21 cellular contexts compared by ENCODE assay signal in the genomic region with DNA sequence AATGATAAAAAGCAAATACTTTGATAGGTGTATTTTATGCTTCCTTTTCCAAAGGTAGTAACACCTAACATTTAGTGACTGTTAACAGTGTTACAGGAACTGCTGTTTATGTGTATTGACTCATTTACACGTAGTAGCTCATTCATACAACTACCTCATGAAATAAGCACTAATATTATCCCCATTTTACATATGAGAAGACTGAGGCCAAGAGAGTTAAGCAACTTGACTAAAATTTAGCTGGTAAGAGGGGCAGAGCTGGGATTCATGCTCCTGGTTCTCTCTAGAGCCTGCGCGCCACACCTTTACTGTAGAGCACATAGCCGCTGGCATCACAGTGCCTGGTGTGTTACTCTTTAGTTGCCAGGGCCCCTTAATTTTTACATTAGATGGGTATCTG. TPM values are rescaled to one million over a fixed set of nuclear protein-coding genes. Genes with fewer than 3 reads are reported as not detected.
DNase-seq lines count a peak whose midpoint lies in the region; ATAC-seq, FAIRE-seq and TF ChIP-seq lines count a peak whose summit lies in the region.
"Had no signal": no experiment of that assay in that cellular context is flagged by ENCODE, and none has a peak within 500 bp of the region (broad histone marks: within the 10 kb centered on the region; RNA-seq: fewer than 3 reads in every experiment).

No MANE protein-coding gene starts in this region.

- TF ChIP-seq EP300 in K562 (IDR thresholded peaks at IDR 0.05; ENCODE audit: low read length), result no peak

- H3K4me3 ChIP-seq in HEK293 (ENCODE audit: low read depth, low read length) (no peak overlapping the region), Karpas-422 (ENCODE audit: low read length) (no peak overlapping the region), K562 (no peak overlapping the region)
- H3K4me3 ChIP-seq: BLaER1 had no signal

- no peaks in the 10 kb centered on the region for H3K9me2 ChIP-seq in Karpas-422 (replicated peaks; ENCODE audit: insufficient read depth, low read length)

- H3K4me1 ChIP-seq in HEK293 (ENCODE audit: control insufficient read depth, insufficient read depth, low read length) (no peaks in the 10 kb centered on the region), Karpas-422 (ENCODE audit: low read length) (peaks cover 28% of the 10 kb centered on the region), K562 (replicated peaks in 1 of 2; ENCODE audit: control insufficient read depth in 2 of 2, insufficient read depth in 2 of 2, low read length in 2 of 2) (peaks cover 8 to 9% of the 10 kb centered on the region in 2 experiments; a peak in 4 of 5 replicates)
- H3K4me1 ChIP-seq: BE2C had no signal

- H2AFZ ChIP-seq in Karpas-422 (ENCODE audit: low read length) (no peak overlapping the region), K562 (ENCODE audit: low read depth, low read length) (no peak overlapping the region)

- POLR2A ChIA-PET in HEK293 (lab: Yijun Ruan, JAX), result no interaction called here
- POLR2A ChIA-PET in K562 (lab: Yijun Ruan, JAX), result interaction anchor here (0.6 to 2.5 kb wide), 2 partner anchors 10 to 622 kb away, joined by 3 to 11 read pairs; no protein-coding TSS in a partner anchor

- TF ChIP-seq RAD21 in K562 (CRISPR knock-in tag; conservative IDR thresholded peaks at IDR 0.05 in 1 of 2, IDR thresholded peaks at IDR 0.05 in 1 of 2), result no peak

- DNase-seq in Karpas-422, result no peak
- no peak for DNase-seq in K562 (ENCODE audit: extremely low read depth in 1 of 4, low spot score in 3 of 4)
- DNase-seq in effector CD8-positive, alpha-beta T cell (lab: John Stamatoyannopoulos, UW), result no peak
- DNase-seq: 8988T; ACHN; BE2C; C1 segment of cervical spinal cord; CD4-positive, alpha-beta memory T cell; CD4-positive, CD25-positive, alpha-beta regulatory T cell; CD8-positive, alpha-beta memory T cell; COR-L47; DMS79 treated with DMSO at 0.1 percent for 48 hours; GF-D8 had no signal

- no peak for FAIRE-seq in K562 (lab: Jason Lieb, UNC)
- FAIRE-seq: A204.1, D721Med, G401.6, GM12891, GM19239 had no signal

- TF ChIP-seq CTCF in HEK293 (tag by site-specific recombination; IDR thresholded peaks at IDR 0.05) (no peak), K562 (IDR thresholded peaks at IDR 0.05 in 2 of 3, conservative IDR thresholded peaks at IDR 0.05 in 1 of 3; ENCODE audit: insufficient read depth in 2 of 3, low read depth in 1 of 3, low read length in 3 of 3) (no peak)

- H3K9me3 ChIP-seq in HEK293 (ENCODE audit: control insufficient read depth, insufficient read depth, low read depth, low read length) (no peaks in the 10 kb centered on the region), Karpas-422 (ENCODE audit: low read length) (no peaks in the 10 kb centered on the region), K562 (replicated peaks; ENCODE audit: control insufficient read depth, insufficient read depth, low read depth, low read length) (peaks cover 3% of the 10 kb centered on the region; the same call in 1 of the 2 replicates)
- H3K9me3 ChIP-seq: BE2C had no signal

- no peaks in the 10 kb centered on the region for H3K9me1 ChIP-seq in K562 (ENCODE audit: control insufficient read depth, insufficient read depth, low read length)

- H4K20me1 ChIP-seq in Karpas-422 (ENCODE audit: insufficient read depth, low read depth, low read length) (no peaks in the 10 kb centered on the region), K562 (replicated peaks; ENCODE audit: control insufficient read depth, insufficient read depth, low read length) (peaks cover 5% of the 10 kb centered on the region; the same call in 1 of the 2 replicates)

- H3K36me3 ChIP-seq in HEK293 (ENCODE audit: control insufficient read depth in 2 of 2, insufficient read depth in 1 of 2, low read length in 2 of 2) (no peaks in the 10 kb centered on the region), Karpas-422 (ENCODE audit: insufficient read depth, low read length) (no peaks in the 10 kb centered on the region), K562 (ENCODE audit: control insufficient read depth, insufficient read depth, low read length) (0 out of 3 replicates have a peak, but pooled peaks cover 2% of the 10 kb centered on the region)
- H3K36me3 ChIP-seq: BE2C had no signal

- 79% methylated on average over 4 of the region's 4 CpGs for WGBS in K562 (ENCODE audit: insufficient coverage, low coverage, missing lambda C conversion rate)

- peaks cover 92% of the 10 kb centered on the region for H3K79me2 ChIP-seq in Karpas-422 (ENCODE audit: low read length)
- H3K79me2 ChIP-seq in K562 (ENCODE audit: control insufficient read depth, insufficient read depth, low read length), result peaks cover 82% of the 10 kb centered on the region

- peak overlapping the region; percentile 50 for H3K4me2 ChIP-seq in Karpas-422 (ENCODE audit: low read depth, low read length, poor library complexity, severe bottlenecking)
- no peak overlapping the region for H3K4me2 ChIP-seq in K562 (ENCODE audit: insufficient read depth, low read length)

- BruUV-seq in K562 (replicated peaks; lab: Mats Ljungman, UMichigan), result no TSS peak

- H3K27me3 ChIP-seq in Karpas-422 (ENCODE audit: low read length) (no peaks in the 10 kb centered on the region), K562 (ENCODE audit: control insufficient read depth in 2 of 2, insufficient read depth in 2 of 2, low read length in 2 of 2) (no peaks in the 10 kb centered on the region)
- H3K27me3 ChIP-seq: BE2C, BLaER1 had no signal

- ATAC-seq in K562, result no peak
- no peak for ATAC-seq in GM21786 (IDR thresholded peaks at IDR 0.05; ENCODE audit: unreplicated experiment)

- H3K9ac ChIP-seq in Karpas-422 (ENCODE audit: low read length) (no peak overlapping the region), K562 (ENCODE audit: insufficient read depth in 1 of 2, low read depth in 2 of 2, low read length in 2 of 2) (no peak overlapping the region)
- H3K9ac ChIP-seq: BLaER1 had no signal

- CTCF ChIA-PET in HEK293 (lab: Yijun Ruan, JAX), result interaction anchor here (2.0 kb wide), 1 partner anchor 10 kb away, joined by 6 read pairs; no protein-coding TSS in a partner anchor
- CTCF ChIA-PET in K562 (lab: Yijun Ruan, JAX; ENCODE audit: low intra/inter-chr PET ratio), result no interaction called here

- intact Hi-C loops in K562 (cut with micrococcal nuclease), result no loop called here

- TF ChIP-seq POLR2A in K562 (conservative IDR thresholded peaks at IDR 0.05), result no peak

- H3K27ac ChIP-seq in HEK293 (ENCODE audit: extremely low read depth, low read depth, low read length) (no peak overlapping the region), Karpas-422 (ENCODE audit: low read length) (peak overlapping the region; percentile 54; the same call in 1 of the 2 replicates), K562 (ENCODE audit: extremely low read depth, low read depth, low read length) (no peak overlapping the region)
- H3K27ac ChIP-seq: BLaER1 had no signal

- in situ Hi-C loops in K562 (cut with MboI), result no loop called here

TF ChIP-seq in HEK293, 187 proteins besides CTCF, POLR2A, EP300 and RAD21 (continues in another document):
- no peak for TF ChIP-seq ZBTB1 (tag by site-specific recombination; IDR thresholded peaks at IDR 0.05)
- no peak for TF ChIP-seq ZNF426 (tag by site-specific recombination; IDR thresholded peaks at IDR 0.05)

TF ChIP-seq in K562, 482 proteins besides CTCF, POLR2A, EP300 and RAD21 (continues in another document):
- TF ChIP-seq SMAD2 (IDR thresholded peaks at IDR 0.05; ENCODE audit: low read depth, low read length), result no peak
- no peak for TF ChIP-seq HDAC6 (IDR thresholded peaks at IDR 0.05; ENCODE audit: low read depth, low read length)
- TF ChIP-seq KDM1A (IDR thresholded peaks at IDR 0.05), result peak in 1 of 2 experiments; percentile 44; a peak in 2 of 4 replicates
- TF ChIP-seq HDAC2 (IDR thresholded peaks at IDR 0.05), result peak; percentile 57; the same call in 1 of the 2 replicates
- TF ChIP-seq MYC (IDR thresholded peaks at IDR 0.05; ENCODE audit: low read depth, low read length), result no peak
- no peak for TF ChIP-seq MYC (CRISPR knock-in tag; IDR thresholded peaks at IDR 0.05; ENCODE audit: borderline replicate concordance, low read depth)
- TF ChIP-seq TRIM28 (IDR thresholded peaks at IDR 0.05), result no peak
- peak; percentile 89 for TF ChIP-seq RBM25 (IDR thresholded peaks at IDR 0.05; ENCODE audit: low read depth, low read length, severe bottlenecking)
- TF ChIP-seq ZFP30 (CRISPR knock-in tag; IDR thresholded peaks at IDR 0.05; ENCODE audit: borderline replicate concordance), result no peak
- TF ChIP-seq, protein P1, sequence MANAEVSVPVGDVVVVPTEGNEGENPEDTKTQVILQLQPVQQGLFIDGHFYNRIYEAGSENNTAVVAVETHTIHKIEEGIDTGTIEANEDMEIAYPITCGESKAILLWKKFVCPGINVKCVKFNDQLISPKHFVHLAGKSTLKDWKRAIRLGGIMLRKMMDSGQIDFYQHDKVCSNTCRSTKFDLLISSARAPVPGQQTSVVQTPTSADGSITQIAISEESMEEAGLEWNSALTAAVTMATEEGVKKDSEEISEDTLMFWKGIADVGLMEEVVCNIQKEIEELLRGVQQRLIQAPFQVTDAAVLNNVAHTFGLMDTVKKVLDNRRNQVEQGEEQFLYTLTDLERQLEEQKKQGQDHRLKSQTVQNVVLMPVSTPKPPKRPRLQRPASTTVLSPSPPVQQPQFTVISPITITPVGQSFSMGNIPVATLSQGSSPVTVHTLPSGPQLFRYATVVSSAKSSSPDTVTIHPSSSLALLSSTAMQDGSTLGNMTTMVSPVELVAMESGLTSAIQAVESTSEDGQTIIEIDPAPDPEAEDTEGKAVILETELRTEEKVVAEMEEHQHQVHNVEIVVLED (CRISPR knock-in tag; IDR thresholded peaks at IDR 0.05), result no peak
- peak; percentile 75 for TF ChIP-seq ADNP (tag; IDR thresholded peaks at IDR 0.05)

RNA-seq across cellular contexts. Expression of gene ZBTB40, which starts 11.3 kb away (rescaled TPM):
- total RNA-seq in Karpas-422 (2014; rRNA removed; shearing (Covaris generic); ENCODE audit: low replicate concordance), result 11.1 and 15.3 TPM in 2 replicates
- 58.0 and 66.5 TPM in 2 replicates for total RNA-seq in K562 (2011; cell fraction: chromatin; rRNA removed; ENCODE audit: low replicate concordance)
- total RNA-seq in K562 (2011; cell fraction: nucleolus; rRNA removed), result 22.5 and 26.7 TPM in 2 replicates
- 28.2 and 29.6 TPM in 2 replicates for total RNA-seq in K562 (2011; cell fraction: nucleoplasm; rRNA removed)
- 16.3 and 18.7 TPM in 2 replicates for total RNA-seq in K562 (2014; rRNA removed)
- 18.0 and 18.8 TPM in 2 replicates for total RNA-seq in K562 (2014; rRNA removed; fragmentation: Illumina TruSeq; extraction: Trizol)
- 21.9 and 22.3 TPM in 2 replicates for total RNA-seq in K562 (2015; rRNA removed; fragmentation: Illumina TruSeq; extraction: Trizol)
- 25.3 and 26.0 TPM in 2 replicates for total RNA-seq in K562 (2021)
- polyA plus RNA-seq in K562 (2011; rRNA removed), result 11.1 and 12.3 TPM in 2 replicates
- 7.7 and 9.6 TPM in 2 replicates for polyA plus RNA-seq in K562 (2011; cell fraction: cytosol; rRNA removed)
- polyA plus RNA-seq in K562 (2011; cell fraction: nucleus; rRNA removed), result 54.9 and 86.0 TPM in 2 replicates
- 14.2 and 17.0 TPM in 2 replicates for polyA plus RNA-seq in K562 (2012)
- polyA plus RNA-seq in K562 (2014; fragmentation: Illumina TruSeq; extraction: Trizol), result 20.1 and 22.9 TPM in 2 replicates
- polyA plus RNA-seq in K562 (2014; fragmentation: Nextera tagmentation; extraction: Ambion mirVana), result 1 to 10 TPM; 2.6 to 5.1 TPM
- 21.2 and 21.8 TPM in 2 replicates for polyA plus RNA-seq in K562 (2014; rRNA removed)
- polyA minus RNA-seq in K562 (2011; rRNA and poly(A)+ RNA removed), result 17.6 and 19.0 TPM in 2 replicates
- polyA minus RNA-seq in K562 (2011; cell fraction: cytosol; rRNA and poly(A)+ RNA removed), result 8.6 and 10.1 TPM in 2 replicates
- 18.2 and 27.2 TPM in 2 replicates for polyA minus RNA-seq in K562 (2011; cell fraction: nucleus; rRNA and poly(A)+ RNA removed)
